Comparison of ENCODE assay signal across 8 cellular contexts in genomic region chr2:207768168-207768890, GRCh38. TPM values are rescaled to one million over a fixed set of nuclear protein-coding genes. Genes with fewer than 3 reads are reported as not detected.
DNase-seq lines count a peak whose midpoint lies in the region; ATAC-seq and TF ChIP-seq lines count a peak whose summit lies in the region.

No MANE protein-coding gene starts in this region.

- peaks cover 2% of the 10 kb centered on the region for H3K36me3 Mint-ChIP-seq in neural progenitor cell

- peaks cover 54% of the 10 kb centered on the region for H3K27me3 Mint-ChIP-seq in neural progenitor cell (ENCODE audit: insufficient read depth, low read depth)

- peak overlapping the region; percentile 95 for H3K27ac ChIP-seq in neural progenitor cell

- H3K4me3 ChIP-seq in GM12875 (ENCODE audit: low read depth, low read length) (peak overlapping the region; percentile 73), fibroblast of villous mesenchyme (ENCODE audit: low read depth, low read length) (peak overlapping the region; percentile 71), neural progenitor cell (peak overlapping the region; percentile 100)

- peaks cover 79% of the 10 kb centered on the region for H3K79me2 ChIP-seq in neural progenitor cell (ENCODE audit: low read depth)

- H3K4me2 ChIP-seq in neural progenitor cell, result peak overlapping the region; percentile 100

- H3K27me3 ChIP-seq in neural progenitor cell, result no peaks in the 10 kb centered on the region

- peak overlapping the region; percentile 89 for H3K4me3 Mint-ChIP-seq in neural progenitor cell

- H4K20me1 ChIP-seq in neural progenitor cell (ENCODE audit: low read depth), result peaks cover 72% of the 10 kb centered on the region

- peaks cover 41% of the 10 kb centered on the region for H3K4me1 ChIP-seq in neural progenitor cell

- H3F3A ChIP-seq in neural progenitor cell (ENCODE audit: low read depth), result peaks cover 80% of the 10 kb centered on the region

- no peak overlapping the region for H3K27ac Mint-ChIP-seq in neural progenitor cell

- ATAC-seq in HG02588 (IDR thresholded peaks at IDR 0.05; ENCODE audit: unreplicated experiment) (no peak), GM18505 (IDR thresholded peaks at IDR 0.05; ENCODE audit: unreplicated experiment) (no peak)

- no peak overlapping the region for H2AFZ ChIP-seq in neural progenitor cell (replicated peaks)

- no peak for TF ChIP-seq CTCF in GM12875 (IDR thresholded peaks at IDR 0.05; ENCODE audit: borderline replicate concordance, insufficient read depth, low read depth, low read length)
- no peak for TF ChIP-seq CTCF in fibroblast of villous mesenchyme (IDR thresholded peaks at IDR 0.05; ENCODE audit: insufficient read depth, low read depth, low read length)
- TF ChIP-seq CTCF in neural progenitor cell (IDR thresholded peaks at IDR 0.05), result no peak

- peaks cover 22% of the 10 kb centered on the region for H3K36me3 ChIP-seq in neural progenitor cell

- H3K9me3 Mint-ChIP-seq in neural progenitor cell, result peaks cover 2% of the 10 kb centered on the region

- TF ChIP-seq POLR2A in GM18505 (IDR thresholded peaks at IDR 0.05; ENCODE audit: borderline replicate concordance, extremely low read depth, insufficient read depth, insufficient read length), result no peak

- H3K9me3 ChIP-seq in neural progenitor cell (ENCODE audit: low read depth), result no peaks in the 10 kb centered on the region

- H3K4me1 Mint-ChIP-seq in neural progenitor cell, result peaks cover 44% of the 10 kb centered on the region

- DNase-seq in NCI-H146 treated with DMSO at 0.1 percent for 48 hours (lab: John Stamatoyannopoulos, UW; ENCODE audit: unreplicated experiment) (peak; percentile 20), fibroblast of villous mesenchyme (ENCODE audit: low read depth) (peak; percentile 29), neural progenitor cell (ENCODE audit: low spot score) (peak; percentile 76), putamen (ENCODE audit: low spot score) (no peak)
- peak; percentile 59 to 63 for DNase-seq in activated T-cell treated with anti-CD3 and anti-CD28 coated beads, Interleukin-2, amount 50 U/mL, for 48 hours

- H3K9ac ChIP-seq in neural progenitor cell, result peak overlapping the region; percentile 84

RNA-seq across cellular contexts. Expression of gene FZD5, which starts 1.4 kb away (rescaled TPM):
- total RNA-seq in fibroblast of villous mesenchyme, result 0.64 and 0.86 TPM in 2 replicates
- total RNA-seq in neural progenitor cell (ENCODE audit: low replicate concordance), result 178 and 240 TPM in 2 replicates

RNA-seq across cellular contexts. Expression of gene CCNYL1, which starts 56.9 kb away (rescaled TPM):
- total RNA-seq in fibroblast of villous mesenchyme (7.7 and 10.4 TPM in 2 replicates), neural progenitor cell (ENCODE audit: low replicate concordance) (15.0 and 22.0 TPM in 2 replicates)

Comparison
In these comparisons a context has a peak if more than half of its experiments do, and no peak if none do; other contexts are left out.
1. RNA of gene FZD5, which starts 1.4 kb away (total RNA-seq): 178 to 240 TPM in neural progenitor cell; 0.64 to 0.86 TPM in fibroblast of villous mesenchyme; every median in the first group is over 10 times any median in the second.
2. Peak in every context shown above with its lines, with median percentiles within 50 percentile points of each other: H3K4me3 ChIP-seq.